In genomic region chr15:101127503-101128076, GRCh38 we compare ENCODE assay signal across 8 cellular contexts.
A peak's percentile ranks its signal among the peaks of the same experiment; 100 is the strongest.
DNase-seq lines count a peak whose midpoint lies in the region; FAIRE-seq and TF ChIP-seq lines count a peak whose summit lies in the region.

No MANE protein-coding gene starts in this region.

- CTCF ChIA-PET in MCF 10A (lab: Yijun Ruan, JAX), result interaction anchor here (0.8 to 1.6 kb wide), 5 partner anchors 11 to 514 kb away, joined by 3 to 4 read pairs (median 3); no protein-coding TSS in a partner anchor

- H3K9me3 ChIP-seq in Loucy (ENCODE audit: insufficient read depth, low read depth, low read length) (no peaks in the 10 kb centered on the region), endodermal cell (ENCODE audit: control insufficient read depth, low read length) (no peaks in the 10 kb centered on the region)

- H3K36me3 Mint-ChIP-seq in T-helper 2 cell treated with Interferon-gamma antibody and Interleukin-4, amounts not matched to agents 5 μg/mL and 100 μg/mL, for 36 hours (ENCODE audit: low read depth), result peaks cover 11% of the 10 kb centered on the region
- H3K36me3 Mint-ChIP-seq in MCF 10A (ENCODE audit: insufficient read depth, unreplicated experiment) (no peaks in the 10 kb centered on the region), endodermal cell (ENCODE audit: low read depth) (no peaks in the 10 kb centered on the region)

- H3K4me3 Mint-ChIP-seq in T-helper 2 cell treated with Interferon-gamma antibody and Interleukin-4, amounts not matched to agents 5 μg/mL and 100 μg/mL, for 36 hours, result peak overlapping the region; percentile 75
- H3K4me3 Mint-ChIP-seq in MCF 10A (ENCODE audit: unreplicated experiment) (peak overlapping the region; percentile 67), endodermal cell (no peak overlapping the region)

- TF ChIP-seq CTCF in Loucy (conservative IDR thresholded peaks at IDR 0.05; ENCODE audit: low read length), result no peak
- no peak for TF ChIP-seq CTCF in MCF 10A (IDR thresholded peaks at IDR 0.05; ENCODE audit: unreplicated experiment)
- no peak for TF ChIP-seq CTCF in lower leg skin (IDR thresholded peaks at IDR 0.05)
- TF ChIP-seq CTCF in endodermal cell (conservative IDR thresholded peaks at IDR 0.05), result no peak

- H3K9ac ChIP-seq in Loucy (ENCODE audit: low read depth, low read length, poor library complexity, severe bottlenecking), result peak overlapping the region; percentile 83
- no peak overlapping the region for H3K9ac ChIP-seq in endodermal cell (ENCODE audit: extremely low read depth, low read length, poor library complexity, severe bottlenecking)

- peak; percentile 69 for FAIRE-seq in GM12891 (lab: Jason Lieb, UNC)

- peaks cover 16% of the 10 kb centered on the region for H3F3A ChIP-seq in Loucy (ENCODE audit: low read depth)

- H3K79me2 ChIP-seq in Loucy (ENCODE audit: insufficient read depth, low read length), result no peaks in the 10 kb centered on the region

- no peaks in the 10 kb centered on the region for H3K9me3 Mint-ChIP-seq in T-helper 2 cell treated with Interferon-gamma antibody and Interleukin-4, amounts not matched to agents 5 μg/mL and 100 μg/mL, for 36 hours
- H3K9me3 Mint-ChIP-seq in MCF 10A (ENCODE audit: unreplicated experiment), result peaks cover 23% of the 10 kb centered on the region
- H3K9me3 Mint-ChIP-seq in endodermal cell, result peaks cover 13% of the 10 kb centered on the region

- H3K4me1 ChIP-seq in Loucy (ENCODE audit: insufficient read depth, low read length, poor library complexity, severe bottlenecking), result peaks cover 78% of the 10 kb centered on the region
- H3K4me1 ChIP-seq in endodermal cell (ENCODE audit: control insufficient read depth, insufficient read depth, low read length), result peaks cover 3% of the 10 kb centered on the region

- intact Hi-C loops in MCF 10A (cut with micrococcal nuclease), result loop anchor here (1.0 to 5.0 kb wide), 2 partner anchors 75 to 123 kb away; no protein-coding TSS in a partner anchor
- intact Hi-C loops in lower leg skin (cut with DNase I; ENCODE audit: low total_unique reads), result no loop called here

- peak overlapping the region; percentile 60 for H3K4me3 ChIP-seq in Loucy (ENCODE audit: low read length, poor library complexity, severe bottlenecking)
- no peak overlapping the region for H3K4me3 ChIP-seq in lower leg skin (ENCODE audit: low read depth, poor library complexity, severe bottlenecking)
- no peak overlapping the region for H3K4me3 ChIP-seq in endodermal cell (ENCODE audit: low read length)

- peak overlapping the region; percentile 89 for H3K27ac Mint-ChIP-seq in T-helper 2 cell treated with Interferon-gamma antibody and Interleukin-4, amounts not matched to agents 5 μg/mL and 100 μg/mL, for 36 hours
- H3K27ac Mint-ChIP-seq in MCF 10A (ENCODE audit: low read depth, unreplicated experiment) (peak overlapping the region; percentile 97), endodermal cell (no peak overlapping the region)

- H2AFZ ChIP-seq in Loucy (ENCODE audit: low read length), result no peak overlapping the region

- 33 to 45% methylated on average over 13 of the region's 13 CpGs for whole genome bisulfite sequencing in lower leg skin, 2 donors
- 94 to 96% methylated on average over 12 to 13 of the region's 13 CpGs for WGBS in endodermal cell (ENCODE audit: insufficient coverage in 1 of 2, insufficient read length in 1 of 2), 2 experiments

- H3K9me2 ChIP-seq in Loucy (replicated peaks; ENCODE audit: low read depth, low read length), result no peaks in the 10 kb centered on the region

- peak overlapping the region; percentile 82 for H3K4me2 ChIP-seq in Loucy (ENCODE audit: low read depth, low read length, poor library complexity, severe bottlenecking)

- H3K4me1 Mint-ChIP-seq in T-helper 2 cell treated with Interferon-gamma antibody and Interleukin-4, amounts not matched to agents 5 μg/mL and 100 μg/mL, for 36 hours (ENCODE audit: low read depth), result peaks cover 70% of the 10 kb centered on the region
- H3K4me1 Mint-ChIP-seq in MCF 10A (ENCODE audit: insufficient read depth, unreplicated experiment) (peaks cover 35% of the 10 kb centered on the region), endodermal cell (peaks cover 13% of the 10 kb centered on the region)

- POLR2A ChIA-PET in MCF 10A (lab: Yijun Ruan, JAX), result interaction anchor here (1.0 to 2.6 kb wide), 9 partner anchors 14 to 125 kb away, joined by 3 to 9 read pairs (median 5); partner anchors contain the start of gene CHSY1

- H3K36me3 ChIP-seq in Loucy (ENCODE audit: insufficient read depth, low read length) (no peaks in the 10 kb centered on the region), endodermal cell (ENCODE audit: control insufficient read depth, insufficient read depth, low read length) (no peaks in the 10 kb centered on the region)

- TF ChIP-seq POLR2A in GM12891 (IDR thresholded peaks at IDR 0.05; ENCODE audit: low read depth, low read length) (no peak), lower leg skin (IDR thresholded peaks at IDR 0.05) (no peak)

- DNase-seq in GM12891 (ENCODE audit: insufficient read length, low spot score) (no peak), HCEC 1CT (peak; percentile 96), MCF 10A (ENCODE audit: unreplicated experiment) (peak; percentile 86), lower leg skin (ENCODE audit: low spot score in 2 of 2) (peak; percentile 53 to 93), endodermal cell (no peak)
- peak; percentile 41 for DNase-seq in T-helper 2 cell treated with Interferon-gamma antibody and Interleukin-4, amounts not matched to agents 5 μg/mL and 100 μg/mL, for 36 hours (ENCODE audit: low spot score)
- DNase-seq in stimulated activated CD8-positive, alpha-beta memory T cell treated with anti-CD3 and anti-CD28 coated beads, Interleukin-15, amount 100 ng/mL, for 48 hours (ENCODE audit: low read depth in 2 of 2), result peak; percentile 25 to 31

- no TSS peak for BruUV-seq in MCF 10A (replicated peaks; lab: Mats Ljungman, UMichigan)

- H4K20me1 ChIP-seq in Loucy (ENCODE audit: insufficient read depth, low read length, poor library complexity, severe bottlenecking), result no peaks in the 10 kb centered on the region

- H3K27me3 ChIP-seq in Loucy (ENCODE audit: insufficient read depth, low read length, poor library complexity, severe bottlenecking) (no peaks in the 10 kb centered on the region), endodermal cell (ENCODE audit: control insufficient read depth, insufficient read depth, low read length, poor library complexity, severe bottlenecking) (no peaks in the 10 kb centered on the region)

- H3K27me3 Mint-ChIP-seq in T-helper 2 cell treated with Interferon-gamma antibody and Interleukin-4, amounts not matched to agents 5 μg/mL and 100 μg/mL, for 36 hours (ENCODE audit: low read depth), result peaks cover 6% of the 10 kb centered on the region
- H3K27me3 Mint-ChIP-seq in MCF 10A (ENCODE audit: insufficient read depth, unreplicated experiment) (no peaks in the 10 kb centered on the region), endodermal cell (ENCODE audit: insufficient read depth) (no peaks in the 10 kb centered on the region)

- no peak overlapping the region for H3K27ac ChIP-seq in endodermal cell (ENCODE audit: low read depth, low read length)

TF ChIP-seq in GM12891, 5 proteins besides CTCF, POLR2A, EP300 and RAD21:
- TF ChIP-seq POU2F2 (IDR thresholded peaks at IDR 0.05; ENCODE audit: low read depth, low read length) (no peak), POLR2AphosphoS5 (IDR thresholded peaks at IDR 0.05; ENCODE audit: low read depth, low read length) (no peak), TAF1 (IDR thresholded peaks at IDR 0.05; ENCODE audit: low read depth, low read length) (no peak), PAX5 (IDR thresholded peaks at IDR 0.05; ENCODE audit: insufficient read depth, low read length, severe bottlenecking) (no peak), SPI1 (IDR thresholded peaks at IDR 0.05; ENCODE audit: low read depth, low read length) (no peak)

Comparison
In these comparisons a context has a peak if more than half of its experiments do, and no peak if none do; other contexts are left out.
1. DNase-seq: peak in HCEC 1CT (single experiment), T-helper 2 cell treated with Interferon-gamma antibody and Interleukin-4, amounts not matched to agents 5 μg/mL and 100 μg/mL, for 36 hours (single experiment), MCF 10A (single experiment), lower leg skin (2 of 2) and stimulated activated CD8-positive, alpha-beta memory T cell treated with anti-CD3 and anti-CD28 coated beads, Interleukin-15, amount 100 ng/mL, for 48 hours (2 of 2); none in GM12891 (single experiment) and endodermal cell (single experiment).